In the genomic region with DNA sequence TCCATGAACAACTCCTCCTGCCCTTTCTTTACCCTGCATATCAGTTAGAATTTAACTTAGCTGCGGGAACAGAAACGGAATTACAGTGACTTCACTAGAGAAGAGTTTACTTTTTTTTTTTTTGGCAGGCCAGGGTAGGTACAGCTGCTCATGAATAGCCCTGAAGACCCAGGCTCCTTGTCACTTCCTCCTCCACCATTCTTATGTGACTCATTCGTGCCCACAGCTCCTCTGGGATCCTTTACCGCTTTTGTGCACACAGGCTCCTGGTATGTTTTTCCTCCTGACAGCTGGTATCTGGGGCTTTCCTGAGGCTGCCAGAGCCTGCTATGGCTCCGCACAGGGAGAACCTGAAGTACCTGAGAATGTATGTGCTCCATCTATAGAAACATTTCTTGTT, we compare ENCODE assay signal across 13 cellular contexts. TPM values are rescaled to one million over a fixed set of nuclear protein-coding genes. Genes with fewer than 3 reads are reported as not detected.
DNase-seq lines count a peak whose midpoint lies in the region; TF ChIP-seq lines count a peak whose summit lies in the region.
"Had no signal": no experiment of that assay in that cellular context is flagged by ENCODE, and none has a peak within 500 bp of the region (broad histone marks: within the 10 kb centered on the region; RNA-seq: fewer than 3 reads in every experiment).

No MANE protein-coding gene starts in this region.

- peak overlapping the region; percentile 71 for H2AFZ ChIP-seq in mammary epithelial cell (ENCODE audit: low read depth, low read length)

- no TSS peak for BruUV-seq in mammary epithelial cell (replicated peaks; lab: Mats Ljungman, UMichigan)

- in situ Hi-C loops in Caki2 (cut with HindIII; ENCODE audit: low pct_unique_long_range_greater_than_20kb, low sequenced_read_pairs) (loop anchor here (25.0 kb wide), 1 partner anchor 183 kb away; no protein-coding TSS in a partner anchor), mammary epithelial cell (cut with MboI; ENCODE audit: low sequenced_read_pairs in 2 of 2) (no loop called here)

- peak overlapping the region; percentile 50 for H3K27ac ChIP-seq in mammary epithelial cell (ENCODE audit: insufficient read depth, low read depth, low read length)
- H3K27ac ChIP-seq in mesodermal cell (ENCODE audit: low read depth, low read length, severe bottlenecking) = peak overlapping the region; percentile 48

- dilution Hi-C loops in mammary epithelial cell (cut with HindIII; ENCODE audit: low sequenced_read_pairs) = no loop called here

- H3K36me3 ChIP-seq in mammary epithelial cell (ENCODE audit: insufficient read depth, low read length) (no peaks in the 10 kb centered on the region), mesodermal cell (ENCODE audit: control insufficient read depth, insufficient read depth, low read length) (no peaks in the 10 kb centered on the region)

- DNase-seq in Caki2 (ENCODE audit: low read depth) (peak; percentile 95), MV-4-11 (lab: John Stamatoyannopoulos, UW) (peak; percentile 78), mammary epithelial cell (peak; percentile 95), germinal center (ENCODE audit: low spot score) (no peak), NCI-H2081 (lab: John Stamatoyannopoulos, UW) (no peak)
- DNase-seq in activated naive CD8-positive, alpha-beta T cell treated with anti-CD3 and anti-CD28 coated beads for 36 hours = no peak
- no peak for DNase-seq in stimulated activated CD4-positive, alpha-beta T cell treated with anti-CD3 and anti-CD28 coated beads, Interleukin-4, amount 100 ng/mL, for 24 hours
- DNase-seq: activated CD8-positive, alpha-beta memory T cell treated with anti-CD3 and anti-CD28 coated beads, Interleukin-2, amount 50 U/mL, for 48 hours; NCI-H510A had no signal

- peak overlapping the region; percentile 37 for H3K4me2 ChIP-seq in mammary epithelial cell (ENCODE audit: insufficient read depth, low read depth, low read length)

- peaks cover 9% of the 10 kb centered on the region for H3K4me1 Mint-ChIP-seq in activated naive CD8-positive, alpha-beta T cell treated with anti-CD3 and anti-CD28 coated beads for 36 hours

- no peaks in the 10 kb centered on the region for H4K20me1 ChIP-seq in mammary epithelial cell (ENCODE audit: insufficient read depth, low read length)

- H3K9ac ChIP-seq in mammary epithelial cell (ENCODE audit: insufficient read depth, low read length) = peak overlapping the region; percentile 18

- CTCF ChIA-PET in mammary epithelial cell (lab: Charles Lee; ENCODE audit: low non-redundant PET) = no interaction called here

- H3K4me3 ChIP-seq in mammary epithelial cell (replicated peaks in 1 of 3; ENCODE audit: insufficient read depth in 1 of 3, low read depth in 2 of 3, low read length in 3 of 3) = no peak overlapping the region
- H3K4me3 ChIP-seq in mesodermal cell (ENCODE audit: extremely low read depth, insufficient read depth, low read length, poor library complexity, severe bottlenecking) = no peak overlapping the region

- H3K27me3 ChIP-seq in mammary epithelial cell (ENCODE audit: insufficient read depth, low read length) = no peaks in the 10 kb centered on the region

- no peaks in the 10 kb centered on the region for H3K36me3 Mint-ChIP-seq in activated naive CD8-positive, alpha-beta T cell treated with anti-CD3 and anti-CD28 coated beads for 36 hours
- H3K36me3 Mint-ChIP-seq: CD8-positive, alpha-beta T cell; IgD-negative memory B cell had no signal

- 13% methylated on average over 5 of the region's 5 CpGs for WGBS in mammary epithelial cell (ENCODE audit: low coverage, missing lambda C conversion rate)
- WGBS in mesodermal cell (ENCODE audit: insufficient coverage in 2 of 2), 2 experiments = 79 to 97% methylated on average over 2 to 3 of the region's 5 CpGs

- peaks cover 37% of the 10 kb centered on the region for H3K27me3 Mint-ChIP-seq in activated naive CD8-positive, alpha-beta T cell treated with anti-CD3 and anti-CD28 coated beads for 36 hours

- no peak overlapping the region for H3K27ac Mint-ChIP-seq in activated naive CD8-positive, alpha-beta T cell treated with anti-CD3 and anti-CD28 coated beads for 36 hours
- H3K27ac Mint-ChIP-seq: CD8-positive, alpha-beta T cell; IgD-negative memory B cell had no signal

- H3K9me3 Mint-ChIP-seq in activated naive CD8-positive, alpha-beta T cell treated with anti-CD3 and anti-CD28 coated beads for 36 hours = no peaks in the 10 kb centered on the region
- H3K9me3 Mint-ChIP-seq: CD8-positive, alpha-beta T cell; IgD-negative memory B cell had no signal

- H3K9me3 ChIP-seq in mammary epithelial cell (replicated peaks; ENCODE audit: insufficient read depth, low read length) = no peaks in the 10 kb centered on the region
- H3K9me3 ChIP-seq in mesodermal cell (ENCODE audit: control insufficient read depth, low read length) = no peaks in the 10 kb centered on the region

- intact Hi-C loops in mammary epithelial cell (cut with micrococcal nuclease) = no loop called here

- H3K4me1 ChIP-seq in mammary epithelial cell (ENCODE audit: insufficient read depth, low read length) = peaks cover 11% of the 10 kb centered on the region
- peaks cover 14% of the 10 kb centered on the region for H3K4me1 ChIP-seq in mesodermal cell (ENCODE audit: control insufficient read depth, insufficient read depth, low read length, poor library complexity, severe bottlenecking)

- H3K4me3 Mint-ChIP-seq in activated naive CD8-positive, alpha-beta T cell treated with anti-CD3 and anti-CD28 coated beads for 36 hours = no peak overlapping the region
- H3K4me3 Mint-ChIP-seq: CD8-positive, alpha-beta T cell; IgD-negative memory B cell had no signal

- no peak for TF ChIP-seq CTCF in mammary epithelial cell (conservative IDR thresholded peaks at IDR 0.05 in 1 of 2, IDR thresholded peaks at IDR 0.05 in 1 of 2; ENCODE audit: extremely low read depth in 1 of 2, insufficient read depth in 1 of 2, low read depth in 1 of 2, low read length in 2 of 2)

- H3K79me2 ChIP-seq in mammary epithelial cell (ENCODE audit: insufficient read depth, low read length) = no peaks in the 10 kb centered on the region

RNA-seq across cellular contexts. Expression of a gene that starts 3.9 kb away (rescaled TPM):
- not detected in 2 replicates for total RNA-seq in Caki2 (2014; rRNA removed; shearing (Covaris generic); ENCODE audit: low replicate concordance)
- total RNA-seq in mammary epithelial cell = under 1 TPM; 0.26 to 0.33 TPM
- polyA plus RNA-seq in mammary epithelial cell = 0.32 TPM
- 0.62 TPM for polyA minus RNA-seq in mammary epithelial cell
- polyA plus RNA-seq in mesodermal cell (2013, experiment 1 of 2) = 8.1 TPM
- 8.5 TPM for polyA plus RNA-seq in mesodermal cell (2013, experiment 2 of 2)
- under 1 TPM; 0.56 to 0.70 TPM for total RNA-seq in activated naive CD8-positive, alpha-beta T cell treated with anti-CD3 and anti-CD28 coated beads for 36 hours
- total RNA-seq: CD8-positive, alpha-beta T cell had no signal
- polyA plus RNA-seq: IgD-negative memory B cell had no signal

RNA-seq across cellular contexts. Expression of a gene that starts 10.2 kb away (rescaled TPM):
- not detected in 2 replicates for total RNA-seq in Caki2 (2014; rRNA removed; shearing (Covaris generic); ENCODE audit: low replicate concordance)
- under 1 TPM; 0.33 to 0.49 TPM for total RNA-seq in mammary epithelial cell
- polyA plus RNA-seq in mammary epithelial cell = 0.41 TPM
- polyA minus RNA-seq in mammary epithelial cell = not detected
- not detected for polyA plus RNA-seq in mesodermal cell (2013, experiment 1 of 2)
- polyA plus RNA-seq in mesodermal cell (2013, experiment 2 of 2) = not detected
- total RNA-seq in activated naive CD8-positive, alpha-beta T cell treated with anti-CD3 and anti-CD28 coated beads for 36 hours = under 1 TPM in 1 of 2 experiments, not detected in 1; 0.23 TPM
- total RNA-seq: CD8-positive, alpha-beta T cell; T-helper 2 cell treated with Interferon-gamma antibody and Interleukin-4, amounts not matched to agents 100 ng/mL and 5 ng/mL, for 36 hours had no signal
- polyA plus RNA-seq: IgD-negative memory B cell had no signal

RNA-seq across cellular contexts. Expression of a gene that starts 19.5 kb away (rescaled TPM):
- not detected in 2 replicates for total RNA-seq in Caki2 (2014; rRNA removed; shearing (Covaris generic); ENCODE audit: low replicate concordance)
- not detected for total RNA-seq in mammary epithelial cell
- polyA plus RNA-seq in mammary epithelial cell = 0.10 TPM
- polyA minus RNA-seq in mammary epithelial cell = not detected
- polyA plus RNA-seq in mesodermal cell (2013, experiment 1 of 2) = not detected
- not detected for polyA plus RNA-seq in mesodermal cell (2013, experiment 2 of 2)
- not detected for total RNA-seq in activated naive CD8-positive, alpha-beta T cell treated with anti-CD3 and anti-CD28 coated beads for 36 hours
- total RNA-seq: CD8-positive, alpha-beta T cell; T-helper 2 cell treated with Interferon-gamma antibody and Interleukin-4, amounts not matched to agents 100 ng/mL and 5 ng/mL, for 36 hours had no signal
- polyA plus RNA-seq: IgD-negative memory B cell had no signal

Comparison
In these comparisons a context has a peak if more than half of its experiments do, and no peak if none do; other contexts are left out.
1. DNase-seq: peak in Caki2 (single experiment), MV-4-11 (single experiment) and mammary epithelial cell (single experiment); none in germinal center (single experiment), activated naive CD8-positive, alpha-beta T cell treated with anti-CD3 and anti-CD28 coated beads for 36 hours (single experiment), stimulated activated CD4-positive, alpha-beta T cell treated with anti-CD3 and anti-CD28 coated beads, Interleukin-4, amount 100 ng/mL, for 24 hours (single experiment) and NCI-H2081 (0 of 2).